ENCODE assay signal across 24 cellular contexts in the genomic region with DNA sequence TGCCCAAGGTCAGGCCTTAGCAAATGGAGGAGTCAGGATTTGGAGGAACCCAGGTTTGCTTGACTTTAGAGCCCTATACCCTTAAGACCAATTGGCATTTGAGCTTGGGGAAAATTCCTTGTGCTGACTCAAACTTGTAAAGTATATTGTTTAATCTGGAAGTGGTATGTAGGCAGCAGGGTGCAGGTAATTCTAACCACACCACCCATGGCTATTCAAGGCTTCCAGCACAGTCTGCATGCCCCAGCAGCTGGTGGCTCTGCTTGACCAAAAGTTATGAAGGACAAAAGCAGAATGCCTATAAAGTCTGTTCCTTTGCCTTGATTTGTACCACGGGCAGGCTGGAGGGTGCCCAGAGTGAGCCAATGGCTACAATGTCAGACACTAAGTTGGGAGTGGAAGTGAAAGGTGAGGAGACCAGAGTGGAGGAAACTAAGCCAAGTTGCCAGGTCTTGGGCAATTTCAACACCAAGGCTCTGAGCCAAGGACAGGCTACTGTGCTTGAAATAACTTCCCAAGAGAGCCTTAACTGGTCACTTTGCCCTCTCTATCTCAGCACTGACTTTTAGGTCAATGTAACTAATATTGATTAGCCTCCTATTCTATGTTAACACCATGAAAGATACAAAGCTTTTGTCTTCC. TPM values are rescaled to one million over a fixed set of nuclear protein-coding genes. Genes with fewer than 3 reads are reported as not detected.
A peak's percentile ranks its signal among the peaks of the same experiment; 100 is the strongest.
DNase-seq lines count a peak whose midpoint lies in the region; ATAC-seq and TF ChIP-seq lines count a peak whose summit lies in the region.
"Had no signal": no experiment of that assay in that cellular context is flagged by ENCODE, and none has a peak within 500 bp of the region (broad histone marks: within the 10 kb centered on the region; RNA-seq: fewer than 3 reads in every experiment).

No MANE protein-coding gene starts in this region.

- ATAC-seq in PC-3: peak; percentile 53
- peak; percentile 77 to 90 for ATAC-seq in gastrocnemius medialis
- ATAC-seq in sciatic nerve: no peak
- ATAC-seq in HG02588 (IDR thresholded peaks at IDR 0.05; ENCODE audit: unreplicated experiment): no peak
- ATAC-seq: activated naive CD8-positive, alpha-beta T cell treated with anti-CD3 and anti-CD28 coated beads, Interleukin-2, amount 50 U/mL, for 24 hours; HCT116 had no signal

- TF ChIP-seq CTCF in PC-3 (conservative IDR thresholded peaks at IDR 0.05; ENCODE audit: low read depth, low read length): no peak
- no peak for TF ChIP-seq CTCF in fibroblast of pulmonary artery (IDR thresholded peaks at IDR 0.05; ENCODE audit: low read length, missing control alignments)
- TF ChIP-seq CTCF in gastrocnemius medialis (IDR thresholded peaks at IDR 0.05 in 4 of 5, conservative IDR thresholded peaks at IDR 0.05 in 1 of 5): no peak

- H3K27ac ChIP-seq in PC-3 (ENCODE audit: low read length) (peak overlapping the region; percentile 70), gastrocnemius medialis (peak overlapping the region; percentile 95 to 96 (median 95))
- H3K27ac ChIP-seq: brain microvascular endothelial cell, coronary artery, prostate gland, upper lobe of left lung had no signal

- no TSS peak for BruUV-seq in PC-3 (replicated peaks; lab: Mats Ljungman, UMichigan)

- peaks cover 51% of the 10 kb centered on the region for H3K4me1 ChIP-seq in PC-3 (ENCODE audit: insufficient read depth, low read length)
- peaks cover 51 to 53% of the 10 kb centered on the region in 2 donors for H3K4me1 ChIP-seq in gastrocnemius medialis
- H3K4me1 ChIP-seq: prostate gland had no signal

- no peak overlapping the region for H2AFZ ChIP-seq in PC-3 (ENCODE audit: low read length)

- in situ Hi-C loops in gastrocnemius medialis (cut with MboI; ENCODE audit: low sequenced_read_pairs in 4 of 4): no loop called here

- no peak overlapping the region for H3K9ac ChIP-seq in PC-3 (ENCODE audit: low read length)

- H3K79me2 ChIP-seq in PC-3 (ENCODE audit: low read length): peaks cover 25% of the 10 kb centered on the region

- POLR2A ChIA-PET in PC-3 (lab: Charles Lee; ENCODE audit: unreplicated experiment): no interaction called here

- peaks cover 5% of the 10 kb centered on the region for H3K9me3 Mint-ChIP-seq in activated CD4-positive, alpha-beta T cell treated with anti-CD3 and anti-CD28 coated beads, Interleukin-2, amount 10 ng/mL, durations not matched to agents 24 days and 14 days

- no peaks in the 10 kb centered on the region for H4K20me1 ChIP-seq in PC-3 (ENCODE audit: low read length)

- H3K4me1 Mint-ChIP-seq in activated CD4-positive, alpha-beta T cell treated with anti-CD3 and anti-CD28 coated beads, Interleukin-2, amount 10 ng/mL, durations not matched to agents 24 days and 14 days: peaks cover 48% of the 10 kb centered on the region

- H3K36me3 ChIP-seq in PC-3 (ENCODE audit: low read depth, low read length) (no peaks in the 10 kb centered on the region), gastrocnemius medialis (no peaks in the 10 kb centered on the region)
- H3K36me3 ChIP-seq: brain microvascular endothelial cell, prostate gland, upper lobe of left lung had no signal

- H3K27me3 ChIP-seq in PC-3 (ENCODE audit: low read length): no peaks in the 10 kb centered on the region
- H3K27me3 ChIP-seq in gastrocnemius medialis: no peaks in the 10 kb centered on the region
- H3K27me3 ChIP-seq: upper lobe of left lung had no signal

- peak overlapping the region; percentile 67 for H3K27ac Mint-ChIP-seq in activated CD4-positive, alpha-beta T cell treated with anti-CD3 and anti-CD28 coated beads, Interleukin-2, amount 10 ng/mL, durations not matched to agents 24 days and 14 days
- H3K27ac Mint-ChIP-seq: activated naive CD8-positive, alpha-beta T cell treated with anti-CD3 and anti-CD28 coated beads, Interleukin-2, amount 50 U/mL, for 24 hours had no signal

- no peak for DNase-seq in activated CD4-positive, alpha-beta T cell treated with anti-CD3 and anti-CD28 coated beads, Interleukin-2, amount 10 ng/mL, durations not matched to agents 24 days and 14 days
- no peak for DNase-seq in activated CD4-positive, alpha-beta T cell treated with anti-CD3 and anti-CD28 coated beads for 4 hours
- DNase-seq in PC-3: peak; percentile 94
- DNase-seq in fibroblast of pulmonary artery (ENCODE audit: low read depth): peak; percentile 18
- peak; percentile 82 to 95 for DNase-seq in gastrocnemius medialis
- DNase-seq in iPS-NIHi11 (ENCODE audit: low spot score): no peak
- no peak for DNase-seq in sciatic nerve (ENCODE audit: low spot score)
- DNase-seq: activated naive CD8-positive, alpha-beta T cell treated with anti-CD3 and anti-CD28 coated beads, Interleukin-2, amount 50 U/mL, for 24 hours; brain microvascular endothelial cell; DND-41; KBM-7; NCI-H1048; NCI-H187; SHP77; stimulated activated CD4-positive, alpha-beta T cell treated with anti-CD3 and anti-CD28 coated beads, Interleukin-15, amount 100 ng/mL, for 24 hours; SW 1271; upper lobe of left lung had no signal

- H3K9me3 ChIP-seq in PC-3 (ENCODE audit: low read length) (no peaks in the 10 kb centered on the region), gastrocnemius medialis (no peaks in the 10 kb centered on the region)
- H3K9me3 ChIP-seq: prostate gland, upper lobe of left lung had no signal

- H3K4me3 ChIP-seq in PC-3 (ENCODE audit: low read length) (peak overlapping the region; percentile 15; the same call in 1 of the 2 replicates), fibroblast of pulmonary artery (replicated peaks; ENCODE audit: low read depth, low read length) (no peak overlapping the region), gastrocnemius medialis (peak overlapping the region; percentile 4 to 36 (median 10))
- H3K4me3 ChIP-seq: coronary artery, prostate gland, upper lobe of left lung had no signal

- intact Hi-C loops in activated CD4-positive, alpha-beta T cell treated with anti-CD3 and anti-CD28 coated beads, Interleukin-2, amount 10 ng/mL, durations not matched to agents 24 days and 14 days (cut with micrococcal nuclease): no loop called here
- intact Hi-C loops in PC-3 (cut with micrococcal nuclease) (no loop called here), gastrocnemius medialis (cut with DNase I; ENCODE audit: low total_unique reads) (loop anchor here (2.0 kb wide), 1 partner anchor 28 kb away; no protein-coding TSS in a partner anchor), sciatic nerve (cut with DNase I) (no loop called here)

- no peak overlapping the region for H3K4me3 Mint-ChIP-seq in activated CD4-positive, alpha-beta T cell treated with anti-CD3 and anti-CD28 coated beads, Interleukin-2, amount 10 ng/mL, durations not matched to agents 24 days and 14 days
- H3K4me3 Mint-ChIP-seq: activated naive CD8-positive, alpha-beta T cell treated with anti-CD3 and anti-CD28 coated beads, Interleukin-2, amount 50 U/mL, for 24 hours; neural crest cell had no signal

- no peaks in the 10 kb centered on the region for H3K9me2 ChIP-seq in PC-3 (replicated peaks; ENCODE audit: low read length)

- CTCF ChIA-PET in PC-3 (lab: Charles Lee): interaction anchor here (0.6 kb wide), 2 partner anchors 22 to 54 kb away, joined by 3 to 5 read pairs; no protein-coding TSS in a partner anchor

- H3K27me3 Mint-ChIP-seq in activated CD4-positive, alpha-beta T cell treated with anti-CD3 and anti-CD28 coated beads, Interleukin-2, amount 10 ng/mL, durations not matched to agents 24 days and 14 days: no peaks in the 10 kb centered on the region

- peak overlapping the region; percentile 65 for H3K4me2 ChIP-seq in PC-3 (ENCODE audit: low read length)

- TF ChIP-seq POLR2A in gastrocnemius medialis (IDR thresholded peaks at IDR 0.05): peak; percentile 21 to 22

- H3F3A ChIP-seq in PC-3 (ENCODE audit: low read length, unreplicated experiment): no peaks in the 10 kb centered on the region

- H3K36me3 Mint-ChIP-seq in activated CD4-positive, alpha-beta T cell treated with anti-CD3 and anti-CD28 coated beads, Interleukin-2, amount 10 ng/mL, durations not matched to agents 24 days and 14 days (ENCODE audit: low read depth): peaks cover 12% of the 10 kb centered on the region

RNA-seq across cellular contexts. Expression of a gene that starts 4.7 kb away (rescaled TPM):
- total RNA-seq in activated CD4-positive, alpha-beta T cell treated with anti-CD3 and anti-CD28 coated beads, Interleukin-2, amount 10 ng/mL, durations not matched to agents 24 days and 14 days: 449 and 477 TPM in 2 replicates
- 620 and 723 TPM in 2 replicates for total RNA-seq in PC-3 (2014; rRNA removed)
- 1,000 to 10,000 TPM in 1 of 4 donors, 100 to 1,000 TPM in 1, 10 to 100 TPM in 2; 29.1 to 1,155 (median 83.4) TPM for total RNA-seq in gastrocnemius medialis
- total RNA-seq in sciatic nerve: 93.0 TPM
- total RNA-seq: OCI-LY7 had no signal

RNA-seq across cellular contexts. Expression of a gene that starts 18.3 kb away (rescaled TPM):
- total RNA-seq in activated CD4-positive, alpha-beta T cell treated with anti-CD3 and anti-CD28 coated beads, Interleukin-2, amount 10 ng/mL, durations not matched to agents 24 days and 14 days: 20.3 and 21.0 TPM in 2 replicates
- total RNA-seq in PC-3 (2014; rRNA removed) (473 and 650 TPM in 2 replicates), gastrocnemius medialis (1 to 10 TPM in 1 of 4 donors, under 1 TPM in 3; 0.61 to 1.9 (median 0.72) TPM), sciatic nerve (2.8 TPM)
- total RNA-seq: neural crest cell had no signal

RNA-seq across cellular contexts. Expression of a gene that starts 34.1 kb away (rescaled TPM):
- 15.1 TPM in 2 replicates for total RNA-seq in activated CD4-positive, alpha-beta T cell treated with anti-CD3 and anti-CD28 coated beads, Interleukin-2, amount 10 ng/mL, durations not matched to agents 24 days and 14 days
- total RNA-seq in PC-3 (2014; rRNA removed): not detected in 2 replicates
- 10 to 100 TPM in 1 of 4 donors, 1 to 10 TPM in 3; 3.0 to 16.0 (median 6.8) TPM for total RNA-seq in gastrocnemius medialis
- 6.0 TPM for total RNA-seq in sciatic nerve
- total RNA-seq: A673, neural crest cell, OCI-LY7 had no signal

Comparison
In these comparisons a context has a peak if more than half of its experiments do, and no peak if none do; other contexts are left out.
1. DNase-seq: peak in PC-3 (single experiment), fibroblast of pulmonary artery (single experiment) and gastrocnemius medialis (2 of 2); none in activated CD4-positive, alpha-beta T cell treated with anti-CD3 and anti-CD28 coated beads, Interleukin-2, amount 10 ng/mL, durations not matched to agents 24 days and 14 days (single experiment), activated CD4-positive, alpha-beta T cell treated with anti-CD3 and anti-CD28 coated beads for 4 hours (0 of 2), iPS-NIHi11 (single experiment) and sciatic nerve (single experiment).
2. ATAC-seq: peak in PC-3 (single experiment) and gastrocnemius medialis (2 of 2); none in sciatic nerve (single experiment) and HG02588 (single experiment).
3. RNA of a gene that starts 18.3 kb away (total RNA-seq): 473 to 650 TPM in PC-3; 20.3 to 21.0 TPM in activated CD4-positive, alpha-beta T cell treated with anti-CD3 and anti-CD28 coated beads, Interleukin-2, amount 10 ng/mL, durations not matched to agents 24 days and 14 days, 2.8 TPM in sciatic nerve (single experiment) and 0.61 to 1.9 TPM in gastrocnemius medialis; every median in the first group is over 10 times any median in the second.